Comparison of ENCODE assay signal across 18 cellular contexts in the genomic region with DNA sequence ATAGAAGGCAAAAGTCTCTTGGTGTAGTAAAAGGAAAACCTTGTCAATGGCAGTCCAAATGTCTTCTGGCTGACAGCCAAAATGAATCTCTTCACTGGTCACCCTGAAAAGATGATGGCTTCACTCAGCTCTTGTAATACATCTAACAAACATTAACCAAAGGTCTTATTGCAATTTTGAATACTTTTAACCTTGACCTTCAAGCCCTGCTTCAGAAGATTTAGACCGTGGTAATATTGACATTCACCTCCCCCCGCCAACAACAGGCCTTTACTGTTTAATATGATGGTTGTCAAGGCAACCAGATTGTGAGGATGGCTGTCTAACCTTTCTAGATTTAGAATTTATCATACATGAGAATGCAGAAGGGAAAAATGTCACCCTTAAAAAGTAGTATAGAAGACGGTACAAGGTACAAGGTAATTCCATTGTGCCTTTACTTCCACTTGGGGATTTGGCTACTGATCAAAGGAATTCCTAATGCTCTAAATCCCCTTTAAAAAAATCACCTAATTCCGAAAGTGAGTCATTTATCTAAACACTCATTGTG.
DNase-seq lines count a peak whose midpoint lies in the region; ATAC-seq, FAIRE-seq and TF ChIP-seq lines count a peak whose summit lies in the region.
"Had no signal": no experiment of that assay in that cellular context is flagged by ENCODE, and none has a peak within 500 bp of the region (broad histone marks: within the 10 kb centered on the region; RNA-seq: fewer than 3 reads in every experiment).

No MANE protein-coding gene starts in this region.

- H3K27me3 Mint-ChIP-seq in neural progenitor cell (ENCODE audit: insufficient read depth, low read depth), result peaks cover 2% of the 10 kb centered on the region
- H3K27me3 Mint-ChIP-seq: activated naive CD8-positive, alpha-beta T cell treated with anti-CD3 and anti-CD28 coated beads, Interleukin-2, amount 50 U/mL, for 24 hours; activated T-helper 17 cell treated with anti-CD3 and anti-CD28 coated beads, Interleukin-2, amount 50 U/mL, for 72 hours; stimulated activated naive CD8-positive, alpha-beta T cell treated with anti-CD3 and anti-CD28 coated beads, Interleukin-15, Interleukin-2, amounts not matched to agents 100 ng/mL and 50 ng/mL, for 24 hours; T-helper 17 cell had no signal

- peaks cover 41% of the 10 kb centered on the region for H3K4me1 Mint-ChIP-seq in neural progenitor cell
- H3K4me1 Mint-ChIP-seq: activated T-helper 17 cell treated with anti-CD3 and anti-CD28 coated beads, Interleukin-2, amount 50 U/mL, for 72 hours; T-helper 17 cell had no signal

- no peak overlapping the region for H3K9ac ChIP-seq in neural progenitor cell

- H3K36me3 ChIP-seq in neural progenitor cell, result no peaks in the 10 kb centered on the region
- H3K36me3 ChIP-seq: esophagus muscularis mucosa, upper lobe of right lung had no signal

- H2AFZ ChIP-seq in neural progenitor cell (replicated peaks), result no peak overlapping the region

- H3K4me2 ChIP-seq in neural progenitor cell, result no peak overlapping the region

- no peak overlapping the region for H3K4me3 Mint-ChIP-seq in neural progenitor cell
- H3K4me3 Mint-ChIP-seq: activated naive CD8-positive, alpha-beta T cell treated with anti-CD3 and anti-CD28 coated beads, Interleukin-2, amount 50 U/mL, for 24 hours; activated T-helper 17 cell treated with anti-CD3 and anti-CD28 coated beads, Interleukin-2, amount 50 U/mL, for 72 hours; stimulated activated naive CD8-positive, alpha-beta T cell treated with anti-CD3 and anti-CD28 coated beads, Interleukin-15, Interleukin-2, amounts not matched to agents 100 ng/mL and 50 ng/mL, for 24 hours had no signal

- H3K4me1 ChIP-seq in neural progenitor cell, result no peaks in the 10 kb centered on the region

- no peaks in the 10 kb centered on the region for H3K9me3 ChIP-seq in neural progenitor cell (ENCODE audit: low read depth)
- H3K9me3 ChIP-seq: esophagus muscularis mucosa, upper lobe of right lung had no signal

- ATAC-seq in GM21786 (IDR thresholded peaks at IDR 0.05; ENCODE audit: unreplicated experiment), result no peak
- ATAC-seq: activated naive CD8-positive, alpha-beta T cell treated with anti-CD3 and anti-CD28 coated beads, Interleukin-2, amount 50 U/mL, for 24 hours; activated T-helper 17 cell treated with anti-CD3 and anti-CD28 coated beads, Interleukin-2, amount 50 U/mL, for 72 hours; right cardiac atrium; T-helper 17 cell; upper lobe of right lung had no signal

- H3F3A ChIP-seq in neural progenitor cell (ENCODE audit: low read depth), result no peaks in the 10 kb centered on the region

- H4K20me1 ChIP-seq in neural progenitor cell (ENCODE audit: low read depth), result no peaks in the 10 kb centered on the region

- H3K36me3 Mint-ChIP-seq in neural progenitor cell, result peaks cover 3% of the 10 kb centered on the region

- no peaks in the 10 kb centered on the region for H3K27me3 ChIP-seq in neural progenitor cell
- H3K27me3 ChIP-seq: esophagus muscularis mucosa, upper lobe of right lung had no signal

- H3K79me2 ChIP-seq in neural progenitor cell (ENCODE audit: low read depth), result no peaks in the 10 kb centered on the region

- peak; percentile 9 for FAIRE-seq in islet of Langerhans (lab: Jason Lieb, UNC)

- H3K9me3 Mint-ChIP-seq in neural progenitor cell, result no peaks in the 10 kb centered on the region
- H3K9me3 Mint-ChIP-seq: activated naive CD8-positive, alpha-beta T cell treated with anti-CD3 and anti-CD28 coated beads, Interleukin-2, amount 50 U/mL, for 24 hours; activated T-helper 17 cell treated with anti-CD3 and anti-CD28 coated beads, Interleukin-2, amount 50 U/mL, for 72 hours had no signal

- no peak overlapping the region for H3K27ac ChIP-seq in neural progenitor cell
- H3K27ac ChIP-seq: esophagus muscularis mucosa, upper lobe of right lung had no signal

- in situ Hi-C loops in G401 (cut with HindIII; ENCODE audit: low sequenced_read_pairs), result no loop called here

- peak; percentile 3 for DNase-seq in NCI-H1105 (lab: John Stamatoyannopoulos, UW)
- DNase-seq in NCI-H1105 treated with DMSO at 0.1 percent for 48 hours (lab: John Stamatoyannopoulos, UW), result no peak
- peak; percentile 66 for DNase-seq in NCI-H2227 (lab: John Stamatoyannopoulos, UW; ENCODE audit: unreplicated experiment)
- DNase-seq in renal cortical epithelial cell (ENCODE audit: low read depth), result peak; percentile 89
- no peak for DNase-seq in G401 (ENCODE audit: low spot score)
- no peak for DNase-seq in neural progenitor cell (ENCODE audit: low spot score)
- DNase-seq: 8988T; activated CD8-positive, alpha-beta memory T cell treated with anti-CD3 and anti-CD28 coated beads for 24 hours; activated naive CD8-positive, alpha-beta T cell treated with anti-CD3 and anti-CD28 coated beads, Interleukin-2, amount 50 U/mL, for 24 hours; caudate nucleus; right cardiac atrium; T-helper 17 cell; upper lobe of right lung had no signal

- no peak for TF ChIP-seq CTCF in neural progenitor cell (IDR thresholded peaks at IDR 0.05)

- H3K27ac Mint-ChIP-seq in neural progenitor cell, result no peak overlapping the region
- H3K27ac Mint-ChIP-seq: activated naive CD8-positive, alpha-beta T cell treated with anti-CD3 and anti-CD28 coated beads, Interleukin-2, amount 50 U/mL, for 24 hours; activated T-helper 17 cell treated with anti-CD3 and anti-CD28 coated beads, Interleukin-2, amount 50 U/mL, for 72 hours; stimulated activated naive CD8-positive, alpha-beta T cell treated with anti-CD3 and anti-CD28 coated beads, Interleukin-15, Interleukin-2, amounts not matched to agents 100 ng/mL and 50 ng/mL, for 24 hours; T-helper 17 cell had no signal

- H3K4me3 ChIP-seq in neural progenitor cell, result no peak overlapping the region
- H3K4me3 ChIP-seq: esophagus muscularis mucosa, upper lobe of right lung had no signal

Comparison
In these comparisons a context has a peak if more than half of its experiments do, and no peak if none do; other contexts are left out.
1. DNase-seq: peak in NCI-H1105 (single experiment), NCI-H2227 (single experiment) and renal cortical epithelial cell (single experiment); none in NCI-H1105 treated with DMSO at 0.1 percent for 48 hours (single experiment), G401 (single experiment) and neural progenitor cell (single experiment).